1 cellular context compared by ENCODE assay signal in the genomic region with DNA sequence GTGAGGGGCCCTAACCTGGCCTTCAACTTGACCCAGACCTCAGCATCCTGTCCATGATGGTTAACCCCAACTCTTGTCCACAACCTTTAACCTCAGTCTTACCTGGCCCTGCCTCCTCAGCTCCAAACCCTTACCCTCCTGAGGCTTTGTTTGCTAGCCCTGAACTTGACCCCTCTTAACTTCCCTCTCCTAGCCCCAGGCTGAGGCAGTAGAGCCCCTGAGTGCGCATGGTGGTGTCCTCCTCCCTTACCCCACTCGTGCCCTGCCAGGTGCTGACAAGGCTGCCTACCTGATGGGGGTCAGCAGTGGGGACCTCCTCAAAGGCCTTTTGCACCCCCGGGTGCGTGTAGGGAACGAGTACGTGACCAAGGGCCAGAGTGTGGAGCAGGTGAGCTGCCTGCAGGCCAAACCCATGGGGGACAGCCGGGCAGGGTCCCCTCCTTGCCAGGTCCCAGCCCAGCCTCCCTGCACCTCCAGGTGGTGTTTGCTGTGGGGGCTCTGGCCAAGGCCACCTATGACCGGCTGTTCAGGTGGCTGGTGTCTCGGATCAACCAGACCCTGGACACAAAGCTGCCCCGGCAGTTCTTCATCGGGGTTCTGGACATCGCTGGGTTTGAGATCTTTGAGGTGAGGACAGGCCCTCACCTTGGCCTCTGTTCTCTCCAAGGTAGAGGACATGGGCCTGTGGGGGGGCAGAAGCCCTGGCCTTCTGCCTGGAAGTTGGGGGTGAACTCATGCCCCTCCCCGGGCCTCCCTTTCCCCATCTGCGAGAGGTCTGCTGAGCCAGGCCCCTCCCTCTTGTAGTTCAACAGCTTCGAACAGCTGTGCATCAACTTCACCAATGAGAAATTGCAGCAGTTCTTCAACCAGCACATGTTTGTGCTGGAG.
A peak's percentile ranks its signal among the peaks of the same experiment; 100 is the strongest.
TF ChIP-seq lines count a peak whose summit lies in the region.

No MANE protein-coding gene starts in this region.

TF ChIP-seq in HepG2, 621 proteins besides CTCF, POLR2A, EP300 and RAD21 (continued from another document and continues in another):
- TF ChIP-seq, protein P1, sequence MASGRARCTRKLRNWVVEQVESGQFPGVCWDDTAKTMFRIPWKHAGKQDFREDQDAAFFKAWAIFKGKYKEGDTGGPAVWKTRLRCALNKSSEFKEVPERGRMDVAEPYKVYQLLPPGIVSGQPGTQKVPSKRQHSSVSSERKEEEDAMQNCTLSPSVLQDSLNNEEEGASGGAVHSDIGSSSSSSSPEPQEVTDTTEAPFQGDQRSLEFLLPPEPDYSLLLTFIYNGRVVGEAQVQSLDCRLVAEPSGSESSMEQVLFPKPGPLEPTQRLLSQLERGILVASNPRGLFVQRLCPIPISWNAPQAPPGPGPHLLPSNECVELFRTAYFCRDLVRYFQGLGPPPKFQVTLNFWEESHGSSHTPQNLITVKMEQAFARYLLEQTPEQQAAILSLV (CRISPR knock-in tag; IDR thresholded peaks at IDR 0.05; ENCODE audit: borderline replicate concordance), result no peak
- TF ChIP-seq, protein P2, sequence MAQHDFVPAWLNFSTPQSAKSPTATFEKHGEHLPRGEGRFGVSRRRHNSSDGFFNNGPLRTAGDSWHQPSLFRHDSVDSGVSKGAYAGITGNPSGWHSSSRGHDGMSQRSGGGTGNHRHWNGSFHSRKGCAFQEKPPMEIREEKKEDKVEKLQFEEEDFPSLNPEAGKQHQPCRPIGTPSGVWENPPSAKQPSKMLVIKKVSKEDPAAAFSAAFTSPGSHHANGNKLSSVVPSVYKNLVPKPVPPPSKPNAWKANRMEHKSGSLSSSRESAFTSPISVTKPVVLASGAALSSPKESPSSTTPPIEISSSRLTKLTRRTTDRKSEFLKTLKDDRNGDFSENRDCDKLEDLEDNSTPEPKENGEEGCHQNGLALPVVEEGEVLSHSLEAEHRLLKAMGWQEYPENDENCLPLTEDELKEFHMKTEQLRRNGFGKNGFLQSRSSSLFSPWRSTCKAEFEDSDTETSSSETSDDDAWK (CRISPR knock-in tag; IDR thresholded peaks at IDR 0.05), result no peak
- TF ChIP-seq, protein P3, sequence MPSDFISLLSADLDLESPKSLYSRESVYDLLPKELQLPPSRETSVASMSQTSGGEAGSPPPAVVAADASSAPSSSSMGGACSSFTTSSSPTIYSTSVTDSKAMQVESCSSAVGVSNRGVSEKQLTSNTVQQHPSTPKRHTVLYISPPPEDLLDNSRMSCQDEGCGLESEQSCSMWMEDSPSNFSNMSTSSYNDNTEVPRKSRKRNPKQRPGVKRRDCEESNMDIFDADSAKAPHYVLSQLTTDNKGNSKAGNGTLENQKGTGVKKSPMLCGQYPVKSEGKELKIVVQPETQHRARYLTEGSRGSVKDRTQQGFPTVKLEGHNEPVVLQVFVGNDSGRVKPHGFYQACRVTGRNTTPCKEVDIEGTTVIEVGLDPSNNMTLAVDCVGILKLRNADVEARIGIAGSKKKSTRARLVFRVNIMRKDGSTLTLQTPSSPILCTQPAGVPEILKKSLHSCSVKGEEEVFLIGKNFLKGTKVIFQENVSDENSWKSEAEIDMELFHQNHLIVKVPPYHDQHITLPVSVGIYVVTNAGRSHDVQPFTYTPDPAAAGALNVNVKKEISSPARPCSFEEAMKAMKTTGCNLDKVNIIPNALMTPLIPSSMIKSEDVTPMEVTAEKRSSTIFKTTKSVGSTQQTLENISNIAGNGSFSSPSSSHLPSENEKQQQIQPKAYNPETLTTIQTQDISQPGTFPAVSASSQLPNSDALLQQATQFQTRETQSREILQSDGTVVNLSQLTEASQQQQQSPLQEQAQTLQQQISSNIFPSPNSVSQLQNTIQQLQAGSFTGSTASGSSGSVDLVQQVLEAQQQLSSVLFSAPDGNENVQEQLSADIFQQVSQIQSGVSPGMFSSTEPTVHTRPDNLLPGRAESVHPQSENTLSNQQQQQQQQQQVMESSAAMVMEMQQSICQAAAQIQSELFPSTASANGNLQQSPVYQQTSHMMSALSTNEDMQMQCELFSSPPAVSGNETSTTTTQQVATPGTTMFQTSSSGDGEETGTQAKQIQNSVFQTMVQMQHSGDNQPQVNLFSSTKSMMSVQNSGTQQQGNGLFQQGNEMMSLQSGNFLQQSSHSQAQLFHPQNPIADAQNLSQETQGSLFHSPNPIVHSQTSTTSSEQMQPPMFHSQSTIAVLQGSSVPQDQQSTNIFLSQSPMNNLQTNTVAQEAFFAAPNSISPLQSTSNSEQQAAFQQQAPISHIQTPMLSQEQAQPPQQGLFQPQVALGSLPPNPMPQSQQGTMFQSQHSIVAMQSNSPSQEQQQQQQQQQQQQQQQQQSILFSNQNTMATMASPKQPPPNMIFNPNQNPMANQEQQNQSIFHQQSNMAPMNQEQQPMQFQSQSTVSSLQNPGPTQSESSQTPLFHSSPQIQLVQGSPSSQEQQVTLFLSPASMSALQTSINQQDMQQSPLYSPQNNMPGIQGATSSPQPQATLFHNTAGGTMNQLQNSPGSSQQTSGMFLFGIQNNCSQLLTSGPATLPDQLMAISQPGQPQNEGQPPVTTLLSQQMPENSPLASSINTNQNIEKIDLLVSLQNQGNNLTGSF (CRISPR knock-in tag; IDR thresholded peaks at IDR 0.05), result no peak
- TF ChIP-seq, protein P4, sequence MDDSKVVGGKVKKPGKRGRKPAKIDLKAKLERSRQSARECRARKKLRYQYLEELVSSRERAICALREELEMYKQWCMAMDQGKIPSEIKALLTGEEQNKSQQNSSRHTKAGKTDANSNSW (CRISPR knock-in tag; IDR thresholded peaks at IDR 0.05; ENCODE audit: borderline replicate concordance), result 0 out of 2 replicates have a peak, but pooled peaks have one; percentile 53
- TF ChIP-seq, protein P5, sequence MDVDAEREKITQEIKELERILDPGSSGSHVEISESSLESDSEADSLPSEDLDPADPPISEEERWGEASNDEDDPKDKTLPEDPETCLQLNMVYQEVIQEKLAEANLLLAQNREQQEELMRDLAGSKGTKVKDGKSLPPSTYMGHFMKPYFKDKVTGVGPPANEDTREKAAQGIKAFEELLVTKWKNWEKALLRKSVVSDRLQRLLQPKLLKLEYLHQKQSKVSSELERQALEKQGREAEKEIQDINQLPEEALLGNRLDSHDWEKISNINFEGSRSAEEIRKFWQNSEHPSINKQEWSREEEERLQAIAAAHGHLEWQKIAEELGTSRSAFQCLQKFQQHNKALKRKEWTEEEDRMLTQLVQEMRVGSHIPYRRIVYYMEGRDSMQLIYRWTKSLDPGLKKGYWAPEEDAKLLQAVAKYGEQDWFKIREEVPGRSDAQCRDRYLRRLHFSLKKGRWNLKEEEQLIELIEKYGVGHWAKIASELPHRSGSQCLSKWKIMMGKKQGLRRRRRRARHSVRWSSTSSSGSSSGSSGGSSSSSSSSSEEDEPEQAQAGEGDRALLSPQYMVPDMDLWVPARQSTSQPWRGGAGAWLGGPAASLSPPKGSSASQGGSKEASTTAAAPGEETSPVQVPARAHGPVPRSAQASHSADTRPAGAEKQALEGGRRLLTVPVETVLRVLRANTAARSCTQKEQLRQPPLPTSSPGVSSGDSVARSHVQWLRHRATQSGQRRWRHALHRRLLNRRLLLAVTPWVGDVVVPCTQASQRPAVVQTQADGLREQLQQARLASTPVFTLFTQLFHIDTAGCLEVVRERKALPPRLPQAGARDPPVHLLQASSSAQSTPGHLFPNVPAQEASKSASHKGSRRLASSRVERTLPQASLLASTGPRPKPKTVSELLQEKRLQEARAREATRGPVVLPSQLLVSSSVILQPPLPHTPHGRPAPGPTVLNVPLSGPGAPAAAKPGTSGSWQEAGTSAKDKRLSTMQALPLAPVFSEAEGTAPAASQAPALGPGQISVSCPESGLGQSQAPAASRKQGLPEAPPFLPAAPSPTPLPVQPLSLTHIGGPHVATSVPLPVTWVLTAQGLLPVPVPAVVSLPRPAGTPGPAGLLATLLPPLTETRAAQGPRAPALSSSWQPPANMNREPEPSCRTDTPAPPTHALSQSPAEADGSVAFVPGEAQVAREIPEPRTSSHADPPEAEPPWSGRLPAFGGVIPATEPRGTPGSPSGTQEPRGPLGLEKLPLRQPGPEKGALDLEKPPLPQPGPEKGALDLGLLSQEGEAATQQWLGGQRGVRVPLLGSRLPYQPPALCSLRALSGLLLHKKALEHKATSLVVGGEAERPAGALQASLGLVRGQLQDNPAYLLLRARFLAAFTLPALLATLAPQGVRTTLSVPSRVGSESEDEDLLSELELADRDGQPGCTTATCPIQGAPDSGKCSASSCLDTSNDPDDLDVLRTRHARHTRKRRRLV (CRISPR knock-in tag; IDR thresholded peaks at IDR 0.05), result no peak
- TF ChIP-seq RXRB (CRISPR knock-in tag; IDR thresholded peaks at IDR 0.05; ENCODE audit: borderline replicate concordance), result 0 out of 2 replicates have a peak, but pooled peaks have one; percentile 41
- TF ChIP-seq SIN3A (IDR thresholded peaks at IDR 0.05; ENCODE audit: borderline replicate concordance, low read depth, low read length), result no peak
- TF ChIP-seq ZNF34 (CRISPR knock-in tag; IDR thresholded peaks at IDR 0.05; ENCODE audit: borderline replicate concordance), result no peak
- TF ChIP-seq, protein P6, sequence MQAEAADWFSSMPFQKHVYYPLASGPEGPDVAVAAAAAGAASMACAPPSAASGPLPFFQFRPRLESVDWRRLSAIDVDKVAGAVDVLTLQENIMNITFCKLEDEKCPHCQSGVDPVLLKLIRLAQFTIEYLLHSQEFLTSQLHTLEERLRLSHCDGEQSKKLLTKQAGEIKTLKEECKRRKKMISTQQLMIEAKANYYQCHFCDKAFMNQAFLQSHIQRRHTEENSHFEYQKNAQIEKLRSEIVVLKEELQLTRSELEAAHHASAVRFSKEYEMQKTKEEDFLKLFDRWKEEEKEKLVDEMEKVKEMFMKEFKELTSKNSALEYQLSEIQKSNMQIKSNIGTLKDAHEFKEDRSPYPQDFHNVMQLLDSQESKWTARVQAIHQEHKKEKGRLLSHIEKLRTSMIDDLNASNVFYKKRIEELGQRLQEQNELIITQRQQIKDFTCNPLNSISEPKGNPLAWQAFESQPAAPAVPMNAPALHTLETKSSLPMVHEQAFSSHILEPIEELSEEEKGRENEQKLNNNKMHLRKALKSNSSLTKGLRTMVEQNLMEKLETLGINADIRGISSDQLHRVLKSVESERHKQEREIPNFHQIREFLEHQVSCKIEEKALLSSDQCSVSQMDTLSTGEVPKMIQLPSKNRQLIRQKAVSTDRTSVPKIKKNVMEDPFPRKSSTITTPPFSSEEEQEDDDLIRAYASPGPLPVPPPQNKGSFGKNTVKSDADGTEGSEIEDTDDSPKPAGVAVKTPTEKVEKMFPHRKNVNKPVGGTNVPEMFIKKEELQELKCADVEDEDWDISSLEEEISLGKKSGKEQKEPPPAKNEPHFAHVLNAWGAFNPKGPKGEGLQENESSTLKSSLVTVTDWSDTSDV (CRISPR knock-in tag; IDR thresholded peaks at IDR 0.05), result no peak
- no peak for TF ChIP-seq ZNF367 (CRISPR knock-in tag; IDR thresholded peaks at IDR 0.05; ENCODE audit: borderline replicate concordance)
- TF ChIP-seq NR2C2 (CRISPR knock-in tag; IDR thresholded peaks at IDR 0.05; ENCODE audit: borderline replicate concordance), result peak; percentile 65; the same call in 1 of the 2 replicates
- no peak for TF ChIP-seq ZSCAN31 (CRISPR knock-in tag; IDR thresholded peaks at IDR 0.05; ENCODE audit: low read depth)
- TF ChIP-seq, protein P7, sequence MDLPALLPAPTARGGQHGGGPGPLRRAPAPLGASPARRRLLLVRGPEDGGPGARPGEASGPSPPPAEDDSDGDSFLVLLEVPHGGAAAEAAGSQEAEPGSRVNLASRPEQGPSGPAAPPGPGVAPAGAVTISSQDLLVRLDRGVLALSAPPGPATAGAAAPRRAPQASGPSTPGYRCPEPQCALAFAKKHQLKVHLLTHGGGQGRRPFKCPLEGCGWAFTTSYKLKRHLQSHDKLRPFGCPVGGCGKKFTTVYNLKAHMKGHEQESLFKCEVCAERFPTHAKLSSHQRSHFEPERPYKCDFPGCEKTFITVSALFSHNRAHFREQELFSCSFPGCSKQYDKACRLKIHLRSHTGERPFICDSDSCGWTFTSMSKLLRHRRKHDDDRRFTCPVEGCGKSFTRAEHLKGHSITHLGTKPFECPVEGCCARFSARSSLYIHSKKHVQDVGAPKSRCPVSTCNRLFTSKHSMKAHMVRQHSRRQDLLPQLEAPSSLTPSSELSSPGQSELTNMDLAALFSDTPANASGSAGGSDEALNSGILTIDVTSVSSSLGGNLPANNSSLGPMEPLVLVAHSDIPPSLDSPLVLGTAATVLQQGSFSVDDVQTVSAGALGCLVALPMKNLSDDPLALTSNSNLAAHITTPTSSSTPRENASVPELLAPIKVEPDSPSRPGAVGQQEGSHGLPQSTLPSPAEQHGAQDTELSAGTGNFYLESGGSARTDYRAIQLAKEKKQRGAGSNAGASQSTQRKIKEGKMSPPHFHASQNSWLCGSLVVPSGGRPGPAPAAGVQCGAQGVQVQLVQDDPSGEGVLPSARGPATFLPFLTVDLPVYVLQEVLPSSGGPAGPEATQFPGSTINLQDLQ (CRISPR knock-in tag; IDR thresholded peaks at IDR 0.05), result no peak
- TF ChIP-seq, protein P8, sequence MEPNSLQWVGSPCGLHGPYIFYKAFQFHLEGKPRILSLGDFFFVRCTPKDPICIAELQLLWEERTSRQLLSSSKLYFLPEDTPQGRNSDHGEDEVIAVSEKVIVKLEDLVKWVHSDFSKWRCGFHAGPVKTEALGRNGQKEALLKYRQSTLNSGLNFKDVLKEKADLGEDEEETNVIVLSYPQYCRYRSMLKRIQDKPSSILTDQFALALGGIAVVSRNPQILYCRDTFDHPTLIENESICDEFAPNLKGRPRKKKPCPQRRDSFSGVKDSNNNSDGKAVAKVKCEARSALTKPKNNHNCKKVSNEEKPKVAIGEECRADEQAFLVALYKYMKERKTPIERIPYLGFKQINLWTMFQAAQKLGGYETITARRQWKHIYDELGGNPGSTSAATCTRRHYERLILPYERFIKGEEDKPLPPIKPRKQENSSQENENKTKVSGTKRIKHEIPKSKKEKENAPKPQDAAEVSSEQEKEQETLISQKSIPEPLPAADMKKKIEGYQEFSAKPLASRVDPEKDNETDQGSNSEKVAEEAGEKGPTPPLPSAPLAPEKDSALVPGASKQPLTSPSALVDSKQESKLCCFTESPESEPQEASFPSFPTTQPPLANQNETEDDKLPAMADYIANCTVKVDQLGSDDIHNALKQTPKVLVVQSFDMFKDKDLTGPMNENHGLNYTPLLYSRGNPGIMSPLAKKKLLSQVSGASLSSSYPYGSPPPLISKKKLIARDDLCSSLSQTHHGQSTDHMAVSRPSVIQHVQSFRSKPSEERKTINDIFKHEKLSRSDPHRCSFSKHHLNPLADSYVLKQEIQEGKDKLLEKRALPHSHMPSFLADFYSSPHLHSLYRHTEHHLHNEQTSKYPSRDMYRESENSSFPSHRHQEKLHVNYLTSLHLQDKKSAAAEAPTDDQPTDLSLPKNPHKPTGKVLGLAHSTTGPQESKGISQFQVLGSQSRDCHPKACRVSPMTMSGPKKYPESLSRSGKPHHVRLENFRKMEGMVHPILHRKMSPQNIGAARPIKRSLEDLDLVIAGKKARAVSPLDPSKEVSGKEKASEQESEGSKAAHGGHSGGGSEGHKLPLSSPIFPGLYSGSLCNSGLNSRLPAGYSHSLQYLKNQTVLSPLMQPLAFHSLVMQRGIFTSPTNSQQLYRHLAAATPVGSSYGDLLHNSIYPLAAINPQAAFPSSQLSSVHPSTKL (CRISPR knock-in tag; IDR thresholded peaks at IDR 0.05), result no peak
- no peak for TF ChIP-seq TARDBP (CRISPR knock-in tag; IDR thresholded peaks at IDR 0.05)
- peak; percentile 5; the same call in 1 of the 2 replicates for TF ChIP-seq MYC (CRISPR knock-in tag; IDR thresholded peaks at IDR 0.05; ENCODE audit: borderline replicate concordance)
- TF ChIP-seq KAT7 (CRISPR knock-in tag; IDR thresholded peaks at IDR 0.05; ENCODE audit: borderline replicate concordance), result no peak
- TF ChIP-seq ZNF136 (CRISPR knock-in tag; IDR thresholded peaks at IDR 0.05; ENCODE audit: low read depth), result no peak
- TF ChIP-seq TBL1XR1 (IDR thresholded peaks at IDR 0.05; ENCODE audit: borderline replicate concordance, low read length, partially characterized antibody), result no peak
- no peak for TF ChIP-seq FOXK1 (CRISPR knock-in tag; IDR thresholded peaks at IDR 0.05; ENCODE audit: borderline replicate concordance, low read depth)
- TF ChIP-seq SRF (IDR thresholded peaks at IDR 0.05; ENCODE audit: low read depth, low read length), result no peak
